In the genomic region with DNA sequence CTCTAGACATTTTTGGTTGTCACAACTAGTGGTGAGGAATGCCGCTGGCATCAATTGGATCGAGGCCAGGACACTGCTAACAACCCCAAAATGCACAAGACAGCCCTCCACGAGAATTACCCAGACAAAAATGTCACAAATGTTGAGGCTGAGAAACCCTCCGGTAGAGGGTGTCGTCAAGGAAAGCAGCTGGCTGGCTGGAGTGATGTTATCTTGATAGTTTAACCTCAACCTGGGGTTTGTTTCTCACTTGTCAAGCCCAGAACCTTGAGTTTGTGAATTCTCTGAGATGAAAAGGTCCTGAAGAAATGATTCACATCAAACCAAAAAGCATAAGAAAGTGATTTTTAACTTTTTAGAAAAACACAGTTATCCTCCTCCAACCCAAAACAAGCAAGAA, we compare ENCODE assay signal across 2 cellular contexts.
TF ChIP-seq lines count a peak whose summit lies in the region.

No MANE protein-coding gene starts in this region.

TF ChIP-seq in liver, 16 proteins besides CTCF, POLR2A, EP300 and RAD21:
- no peak for TF ChIP-seq RXRA (IDR thresholded peaks at IDR 0.05)
- TF ChIP-seq FOXA1 (IDR thresholded peaks at IDR 0.05), result no peak
- TF ChIP-seq NR2F2 (IDR thresholded peaks at IDR 0.05), result no peak
- TF ChIP-seq, protein P1, sequence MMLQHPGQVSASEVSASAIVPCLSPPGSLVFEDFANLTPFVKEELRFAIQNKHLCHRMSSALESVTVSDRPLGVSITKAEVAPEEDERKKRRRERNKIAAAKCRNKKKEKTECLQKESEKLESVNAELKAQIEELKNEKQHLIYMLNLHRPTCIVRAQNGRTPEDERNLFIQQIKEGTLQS (IDR thresholded peaks at IDR 0.05), result no peak
- TF ChIP-seq HNF4G (IDR thresholded peaks at IDR 0.05), result no peak
- no peak for TF ChIP-seq JUND (IDR thresholded peaks at IDR 0.05)
- TF ChIP-seq EGR1 (IDR thresholded peaks at IDR 0.05; ENCODE audit: low read depth in 2 of 2), result no peak
- TF ChIP-seq FOXA2 (IDR thresholded peaks at IDR 0.05), result no peak
- TF ChIP-seq, protein P2, sequence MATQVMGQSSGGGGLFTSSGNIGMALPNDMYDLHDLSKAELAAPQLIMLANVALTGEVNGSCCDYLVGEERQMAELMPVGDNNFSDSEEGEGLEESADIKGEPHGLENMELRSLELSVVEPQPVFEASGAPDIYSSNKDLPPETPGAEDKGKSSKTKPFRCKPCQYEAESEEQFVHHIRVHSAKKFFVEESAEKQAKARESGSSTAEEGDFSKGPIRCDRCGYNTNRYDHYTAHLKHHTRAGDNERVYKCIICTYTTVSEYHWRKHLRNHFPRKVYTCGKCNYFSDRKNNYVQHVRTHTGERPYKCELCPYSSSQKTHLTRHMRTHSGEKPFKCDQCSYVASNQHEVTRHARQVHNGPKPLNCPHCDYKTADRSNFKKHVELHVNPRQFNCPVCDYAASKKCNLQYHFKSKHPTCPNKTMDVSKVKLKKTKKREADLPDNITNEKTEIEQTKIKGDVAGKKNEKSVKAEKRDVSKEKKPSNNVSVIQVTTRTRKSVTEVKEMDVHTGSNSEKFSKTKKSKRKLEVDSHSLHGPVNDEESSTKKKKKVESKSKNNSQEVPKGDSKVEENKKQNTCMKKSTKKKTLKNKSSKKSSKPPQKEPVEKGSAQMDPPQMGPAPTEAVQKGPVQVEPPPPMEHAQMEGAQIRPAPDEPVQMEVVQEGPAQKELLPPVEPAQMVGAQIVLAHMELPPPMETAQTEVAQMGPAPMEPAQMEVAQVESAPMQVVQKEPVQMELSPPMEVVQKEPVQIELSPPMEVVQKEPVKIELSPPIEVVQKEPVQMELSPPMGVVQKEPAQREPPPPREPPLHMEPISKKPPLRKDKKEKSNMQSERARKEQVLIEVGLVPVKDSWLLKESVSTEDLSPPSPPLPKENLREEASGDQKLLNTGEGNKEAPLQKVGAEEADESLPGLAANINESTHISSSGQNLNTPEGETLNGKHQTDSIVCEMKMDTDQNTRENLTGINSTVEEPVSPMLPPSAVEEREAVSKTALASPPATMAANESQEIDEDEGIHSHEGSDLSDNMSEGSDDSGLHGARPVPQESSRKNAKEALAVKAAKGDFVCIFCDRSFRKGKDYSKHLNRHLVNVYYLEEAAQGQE (IDR thresholded peaks at IDR 0.05), result no peak
- no peak for TF ChIP-seq GABPA (IDR thresholded peaks at IDR 0.05 in 1 of 2, conservative IDR thresholded peaks at IDR 0.05 in 1 of 2)
- TF ChIP-seq HNF4A (conservative IDR thresholded peaks at IDR 0.05), result no peak
- TF ChIP-seq YY1 (IDR thresholded peaks at IDR 0.05), result no peak

TF ChIP-seq in HepG2, 621 proteins besides CTCF, POLR2A, EP300 and RAD21:
- TF ChIP-seq AGO2 (optimal IDR thresholded peaks at IDR 0.05; ENCODE audit: low read depth, low read length), result no peak
- TF ChIP-seq, protein P3, sequence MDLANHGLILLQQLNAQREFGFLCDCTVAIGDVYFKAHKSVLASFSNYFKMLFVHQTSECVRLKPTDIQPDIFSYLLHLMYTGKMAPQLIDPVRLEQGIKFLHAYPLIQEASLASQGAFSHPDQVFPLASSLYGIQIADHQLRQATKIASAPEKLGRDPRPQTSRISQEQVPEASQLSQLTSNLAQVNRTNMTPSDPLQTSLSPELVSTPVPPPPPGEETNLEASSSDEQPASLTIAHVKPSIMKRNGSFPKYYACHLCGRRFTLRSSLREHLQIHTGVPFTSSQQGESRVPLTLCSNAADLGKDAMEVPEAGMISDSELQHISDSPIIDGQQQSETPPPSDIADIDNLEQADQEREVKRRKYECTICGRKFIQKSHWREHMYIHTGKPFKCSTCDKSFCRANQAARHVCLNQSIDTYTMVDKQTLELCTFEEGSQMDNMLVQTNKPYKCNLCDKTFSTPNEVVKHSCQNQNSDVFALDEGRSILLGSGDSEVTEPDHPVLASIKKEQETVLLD (CRISPR knock-in tag; IDR thresholded peaks at IDR 0.05; ENCODE audit: low read depth), result no peak
- no peak for TF ChIP-seq CHD2 (IDR thresholded peaks at IDR 0.05; ENCODE audit: low read depth, low read length)
- no peak for TF ChIP-seq ZNF20 (CRISPR knock-in tag; IDR thresholded peaks at IDR 0.05)
- TF ChIP-seq SALL2 (CRISPR knock-in tag; IDR thresholded peaks at IDR 0.05), result no peak
- no peak for TF ChIP-seq ZSCAN31 (CRISPR knock-in tag; IDR thresholded peaks at IDR 0.05; ENCODE audit: low read depth)
- no peak for TF ChIP-seq TGIF2 (CRISPR knock-in tag; IDR thresholded peaks at IDR 0.05)
- TF ChIP-seq KDM5B (CRISPR knock-in tag; IDR thresholded peaks at IDR 0.05; ENCODE audit: borderline replicate concordance), result no peak
- no peak for TF ChIP-seq ZNF143 (CRISPR knock-in tag; IDR thresholded peaks at IDR 0.05)
- TF ChIP-seq, protein P4, sequence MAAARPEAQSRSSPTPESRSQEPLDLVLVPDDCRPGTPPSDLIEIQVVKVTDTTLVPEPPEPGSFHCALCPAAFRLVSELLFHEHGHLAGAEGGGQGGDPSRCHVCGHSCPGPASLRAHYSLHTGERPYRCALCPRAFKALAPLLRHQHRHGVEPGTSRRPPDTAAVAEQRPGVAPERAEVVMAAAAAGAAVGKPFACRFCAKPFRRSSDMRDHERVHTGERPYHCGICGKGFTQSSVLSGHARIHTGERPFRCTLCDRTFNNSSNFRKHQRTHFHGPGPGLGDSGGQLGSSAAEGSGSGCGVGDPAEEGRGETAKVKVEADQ (CRISPR knock-in tag; IDR thresholded peaks at IDR 0.05; ENCODE audit: borderline replicate concordance), result no peak
- TF ChIP-seq, protein P5, sequence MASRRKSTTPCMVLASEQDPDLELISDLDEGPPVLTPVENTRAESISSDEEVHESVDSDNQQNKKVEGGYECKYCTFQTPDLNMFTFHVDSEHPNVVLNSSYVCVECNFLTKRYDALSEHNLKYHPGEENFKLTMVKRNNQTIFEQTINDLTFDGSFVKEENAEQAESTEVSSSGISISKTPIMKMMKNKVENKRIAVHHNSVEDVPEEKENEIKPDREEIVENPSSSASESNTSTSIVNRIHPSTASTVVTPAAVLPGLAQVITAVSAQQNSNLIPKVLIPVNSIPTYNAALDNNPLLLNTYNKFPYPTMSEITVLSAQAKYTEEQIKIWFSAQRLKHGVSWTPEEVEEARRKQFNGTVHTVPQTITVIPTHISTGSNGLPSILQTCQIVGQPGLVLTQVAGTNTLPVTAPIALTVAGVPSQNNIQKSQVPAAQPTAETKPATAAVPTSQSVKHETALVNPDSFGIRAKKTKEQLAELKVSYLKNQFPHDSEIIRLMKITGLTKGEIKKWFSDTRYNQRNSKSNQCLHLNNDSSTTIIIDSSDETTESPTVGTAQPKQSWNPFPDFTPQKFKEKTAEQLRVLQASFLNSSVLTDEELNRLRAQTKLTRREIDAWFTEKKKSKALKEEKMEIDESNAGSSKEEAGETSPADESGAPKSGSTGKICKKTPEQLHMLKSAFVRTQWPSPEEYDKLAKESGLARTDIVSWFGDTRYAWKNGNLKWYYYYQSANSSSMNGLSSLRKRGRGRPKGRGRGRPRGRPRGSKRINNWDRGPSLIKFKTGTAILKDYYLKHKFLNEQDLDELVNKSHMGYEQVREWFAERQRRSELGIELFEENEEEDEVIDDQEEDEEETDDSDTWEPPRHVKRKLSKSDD (CRISPR knock-in tag; IDR thresholded peaks at IDR 0.05; ENCODE audit: low read depth), result no peak
- TF ChIP-seq REL (CRISPR knock-in tag; conservative IDR thresholded peaks at IDR 0.05), result no peak
- TF ChIP-seq, protein P6, sequence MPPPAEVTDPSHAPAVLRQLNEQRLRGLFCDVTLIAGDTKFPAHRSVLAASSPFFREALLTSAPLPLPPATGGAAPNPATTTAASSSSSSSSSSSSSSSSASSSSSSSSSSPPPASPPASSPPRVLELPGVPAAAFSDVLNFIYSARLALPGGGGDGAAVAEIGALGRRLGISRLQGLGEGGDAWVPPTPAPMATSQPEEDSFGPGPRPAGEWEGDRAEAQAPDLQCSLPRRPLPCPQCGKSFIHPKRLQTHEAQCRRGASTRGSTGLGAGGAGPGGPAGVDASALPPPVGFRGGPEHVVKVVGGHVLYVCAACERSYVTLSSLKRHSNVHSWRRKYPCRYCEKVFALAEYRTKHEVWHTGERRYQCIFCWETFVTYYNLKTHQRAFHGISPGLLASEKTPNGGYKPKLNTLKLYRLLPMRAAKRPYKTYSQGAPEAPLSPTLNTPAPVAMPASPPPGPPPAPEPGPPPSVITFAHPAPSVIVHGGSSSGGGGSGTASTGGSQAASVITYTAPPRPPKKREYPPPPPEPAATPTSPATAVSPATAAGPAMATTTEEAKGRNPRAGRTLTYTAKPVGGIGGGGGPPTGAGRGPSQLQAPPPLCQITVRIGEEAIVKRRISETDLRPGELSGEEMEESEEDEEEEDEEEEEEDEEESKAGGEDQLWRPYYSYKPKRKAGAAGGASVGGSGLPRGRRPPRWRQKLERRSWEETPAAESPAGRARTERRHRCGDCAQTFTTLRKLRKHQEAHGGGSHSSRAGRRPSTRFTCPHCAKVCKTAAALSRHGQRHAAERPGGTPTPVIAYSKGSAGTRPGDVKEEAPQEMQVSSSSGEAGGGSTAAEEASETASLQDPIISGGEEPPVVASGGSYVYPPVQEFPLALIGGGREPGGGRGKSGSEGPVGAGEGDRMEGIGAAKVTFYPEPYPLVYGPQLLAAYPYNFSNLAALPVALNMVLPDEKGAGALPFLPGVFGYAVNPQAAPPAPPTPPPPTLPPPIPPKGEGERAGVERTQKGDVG (CRISPR knock-in tag; IDR thresholded peaks at IDR 0.05; ENCODE audit: borderline replicate concordance), result no peak
- no peak for TF ChIP-seq KLF11 (CRISPR knock-in tag; IDR thresholded peaks at IDR 0.05)
- TF ChIP-seq NKX3-1 (CRISPR knock-in tag; IDR thresholded peaks at IDR 0.05), result no peak
- TF ChIP-seq MAFG (CRISPR knock-in tag; IDR thresholded peaks at IDR 0.05), result no peak
- TF ChIP-seq ATM (IDR thresholded peaks at IDR 0.05; ENCODE audit: borderline replicate concordance), result no peak
